ENCODE assay signal across 1 cellular context in the genomic region with DNA sequence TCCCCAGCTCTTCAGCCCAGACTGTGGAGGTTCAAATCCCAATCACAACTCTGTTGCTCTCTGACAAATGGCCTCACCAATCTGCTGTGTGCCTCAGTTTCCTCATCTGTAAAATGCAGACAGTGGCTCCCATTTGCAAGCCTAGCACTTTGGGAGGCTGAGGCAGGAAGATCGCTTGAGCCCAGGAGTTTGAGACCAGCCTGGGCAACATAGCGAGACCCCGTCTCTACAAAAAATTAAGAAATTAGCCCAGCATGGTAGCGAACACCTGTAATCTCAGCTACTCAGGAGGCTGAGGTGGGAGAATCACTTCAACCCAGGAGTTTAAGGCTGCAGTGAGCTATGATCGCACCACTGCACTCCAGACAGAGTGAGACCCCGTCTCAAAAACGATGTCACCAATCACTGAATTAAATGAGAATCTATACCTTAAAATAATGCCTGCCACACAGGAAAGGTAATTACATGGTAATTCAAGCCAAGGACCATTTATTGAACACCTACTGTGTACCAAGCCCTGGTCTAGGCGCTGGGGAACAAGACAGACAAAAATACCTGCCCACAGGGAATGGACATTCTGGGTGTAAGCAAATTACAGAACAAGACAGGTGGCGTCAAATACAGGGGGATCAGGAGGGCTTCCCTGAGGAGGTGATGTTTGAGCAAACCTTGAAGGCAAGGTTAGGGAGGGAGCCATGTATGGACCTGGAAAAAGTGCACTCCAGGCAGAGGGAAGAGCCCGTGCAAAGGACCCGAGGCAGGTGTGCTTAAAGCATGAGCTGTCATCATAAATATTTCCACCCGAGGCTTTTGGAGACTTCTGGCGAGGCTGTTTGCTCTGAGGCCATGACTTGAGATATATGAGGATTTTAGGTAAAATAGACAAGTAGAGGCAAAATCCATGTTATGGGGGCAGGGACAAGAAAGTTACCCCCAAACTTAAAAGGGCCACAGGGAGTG.
TF ChIP-seq lines count a peak whose summit lies in the region.

No MANE protein-coding gene starts in this region.

TF ChIP-seq in A549, 52 proteins besides CTCF, POLR2A, EP300 and RAD21:
- TF ChIP-seq TFCP2L1 (CRISPR knock-in tag; IDR thresholded peaks at IDR 0.05) = no peak
- peak; percentile 64 for TF ChIP-seq ZFP36 (IDR thresholded peaks at IDR 0.05; ENCODE audit: borderline replicate concordance, partially characterized antibody)
